Comparison of ENCODE assay signal across 9 cellular contexts in genomic region chr6:116409756-116410155, GRCh38. TPM values are rescaled to one million over a fixed set of nuclear protein-coding genes. Genes with fewer than 3 reads are reported as not detected.
A peak's percentile ranks its signal among the peaks of the same experiment; 100 is the strongest.
DNase-seq lines count a peak whose midpoint lies in the region; ATAC-seq and TF ChIP-seq lines count a peak whose summit lies in the region.
"Had no signal": no experiment of that assay in that cellular context is flagged by ENCODE, and none has a peak within 500 bp of the region (broad histone marks: within the 10 kb centered on the region; RNA-seq: fewer than 3 reads in every experiment).

No MANE protein-coding gene starts in this region.

- H3K4me1 Mint-ChIP-seq in dendritic cell treated with granulocyte-macrophage colony-stimulating factor and Interleukin-4, amounts not matched to agents 40 ng/mL and 50 ng/mL, for 4 days (ENCODE audit: low read depth), result peaks cover 74% of the 10 kb centered on the region

- peak overlapping the region; percentile 87 for H3K27ac Mint-ChIP-seq in dendritic cell treated with granulocyte-macrophage colony-stimulating factor and Interleukin-4, amounts not matched to agents 40 ng/mL and 50 ng/mL, for 4 days

- H3K36me3 Mint-ChIP-seq in dendritic cell treated with granulocyte-macrophage colony-stimulating factor and Interleukin-4, amounts not matched to agents 40 ng/mL and 50 ng/mL, for 4 days (ENCODE audit: low read depth), result peaks cover 79% of the 10 kb centered on the region

- intact Hi-C loops in dendritic cell treated with granulocyte-macrophage colony-stimulating factor and Interleukin-4, amounts not matched to agents 40 ng/mL and 50 ng/mL, for 4 days (cut with micrococcal nuclease), result loop anchor here (5.0 kb wide), 2 partner anchors 38 to 132 kb away; partner anchors contain the start of gene TSPYL1

- ATAC-seq in GM21423 (IDR thresholded peaks at IDR 0.05; ENCODE audit: unreplicated experiment), result peak; percentile 74
- ATAC-seq in HG03342 (IDR thresholded peaks at IDR 0.05; ENCODE audit: unreplicated experiment), result peak; percentile 87

- H3K4me3 Mint-ChIP-seq in dendritic cell treated with granulocyte-macrophage colony-stimulating factor and Interleukin-4, amounts not matched to agents 40 ng/mL and 50 ng/mL, for 4 days, result no peak overlapping the region

- in situ Hi-C loops in GM13976 (cut with MboI; ENCODE audit: low sequenced_read_pairs, unreplicated experiment), result no loop called here

- DNase-seq in GM13976 (ENCODE audit: low spot score) (peak; percentile 65), NCI-H748 (lab: John Stamatoyannopoulos, UW; ENCODE audit: unreplicated experiment) (no peak), mucosa of gallbladder (ENCODE audit: low spot score) (no peak), C1 segment of cervical spinal cord (lab: John Stamatoyannopoulos, UW) (no peak)
- no peak for DNase-seq in activated naive CD4-positive, alpha-beta T cell treated with anti-CD3 and anti-CD28 coated beads, Interleukin-2, amount 50 U/mL, for 16 hours
- DNase-seq: kidney glomerular epithelial cell had no signal

- TF ChIP-seq CTCF in GM13976 (IDR thresholded peaks at IDR 0.05; ENCODE audit: borderline replicate concordance, control extremely low read depth, extremely low read depth, insufficient read depth, missing control alignments), result no peak

- H3K27me3 Mint-ChIP-seq in dendritic cell treated with granulocyte-macrophage colony-stimulating factor and Interleukin-4, amounts not matched to agents 40 ng/mL and 50 ng/mL, for 4 days, result no peaks in the 10 kb centered on the region

- H3K9me3 Mint-ChIP-seq in dendritic cell treated with granulocyte-macrophage colony-stimulating factor and Interleukin-4, amounts not matched to agents 40 ng/mL and 50 ng/mL, for 4 days, result no peaks in the 10 kb centered on the region

RNA-seq across cellular contexts. Expression of gene DSE, which starts 39.0 kb away (rescaled TPM):
- total RNA-seq in mucosa of gallbladder, result 24.9 TPM

RNA-seq across cellular contexts. Expression of gene CALHM6, which starts 51.4 kb away (rescaled TPM):
- total RNA-seq in mucosa of gallbladder, result 4.8 TPM
